8 cellular contexts compared by ENCODE assay signal in the genomic region with DNA sequence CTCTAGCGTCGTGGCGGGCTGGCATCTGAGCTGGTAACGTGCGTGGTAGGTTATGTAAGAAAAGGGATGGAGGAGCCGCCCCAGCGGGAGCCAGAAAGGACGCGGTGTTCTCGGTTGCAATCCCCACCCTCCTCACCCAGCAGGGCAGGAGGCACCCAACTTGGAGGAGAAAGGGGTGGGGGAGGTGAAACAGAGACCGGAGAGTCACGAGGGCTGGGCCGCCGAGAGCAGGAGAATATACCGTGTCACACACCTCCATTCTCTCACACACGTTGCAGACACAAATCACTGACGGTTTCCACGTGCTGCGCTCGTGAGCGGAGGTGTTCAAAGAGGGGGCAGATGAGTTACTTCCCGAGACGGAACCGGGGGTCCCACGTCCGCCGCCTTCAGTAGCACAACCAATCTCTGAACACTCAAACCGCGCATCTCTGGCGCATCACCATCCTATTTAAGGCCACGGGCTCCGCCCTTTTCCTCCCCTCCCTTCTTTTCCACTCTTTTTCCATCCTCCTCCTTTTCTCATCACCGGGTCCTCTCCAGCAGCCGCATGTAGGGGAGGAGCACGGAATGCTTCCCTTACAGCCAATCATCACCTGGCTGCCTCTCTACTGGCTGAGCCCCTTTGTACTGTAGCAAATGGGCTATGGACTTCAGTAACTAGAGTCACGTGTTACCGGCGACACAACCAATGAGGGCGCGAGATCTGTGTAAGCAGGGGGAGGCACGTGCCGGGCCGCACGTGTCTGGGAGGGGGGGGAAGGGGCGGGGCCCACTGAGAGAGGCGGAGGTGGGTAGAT. TPM values are rescaled to one million over a fixed set of nuclear protein-coding genes. Genes with fewer than 3 reads are reported as not detected.
DNase-seq lines count a peak whose midpoint lies in the region; ATAC-seq lines count a peak whose summit lies in the region.

A gene with protein sequence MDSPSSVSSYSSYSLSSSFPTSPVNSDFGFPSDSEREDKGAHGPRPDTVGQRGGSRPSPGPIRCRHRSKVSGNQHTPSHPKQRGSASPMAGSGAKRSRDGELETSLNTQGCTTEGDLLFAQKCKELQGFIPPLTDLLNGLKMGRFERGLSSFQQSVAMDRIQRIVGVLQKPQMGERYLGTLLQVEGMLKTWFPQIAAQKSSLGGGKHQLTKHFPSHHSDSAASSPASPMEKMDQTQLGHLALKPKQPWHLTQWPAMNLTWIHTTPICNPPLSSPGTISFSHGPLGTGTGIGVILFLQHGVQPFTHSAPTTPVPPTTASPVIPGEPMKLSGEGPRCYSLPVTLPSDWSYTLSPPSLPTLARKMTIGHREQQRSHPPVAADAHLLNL (plus strand): TSS at position 797 of the 800 bp plus-strand sequence. CDS start 714 bp downstream, outside the sequence.

- H3K27me3 Mint-ChIP-seq in activated CD4-positive, alpha-beta memory T cell treated with anti-CD3 and anti-CD28 coated beads for 36 hours = no peaks in the 10 kb centered on the region

- H3K36me3 Mint-ChIP-seq in activated CD4-positive, alpha-beta memory T cell treated with anti-CD3 and anti-CD28 coated beads for 36 hours = no peaks in the 10 kb centered on the region

- H3K27ac Mint-ChIP-seq in activated CD4-positive, alpha-beta memory T cell treated with anti-CD3 and anti-CD28 coated beads for 36 hours = peak within 1 kb of the TSS; percentile 40

- CTCF ChIA-PET in activated CD4-positive, alpha-beta memory T cell treated with anti-CD3 and anti-CD28 coated beads for 36 hours (lab: Charles Lee) = interaction anchor here (1.0 to 6.5 kb wide), 7 partner anchors 9 to 116 kb away, joined by 3 to 66 read pairs (median 4); partner anchors contain the start of genes APH1A, C1orf54 and CA14

- H3K4me1 Mint-ChIP-seq in activated CD4-positive, alpha-beta memory T cell treated with anti-CD3 and anti-CD28 coated beads for 36 hours (ENCODE audit: low read depth) = peaks cover 27% of the 10 kb centered on the region

- peak within 1 kb of the TSS; percentile 76 for H3K4me3 Mint-ChIP-seq in activated CD4-positive, alpha-beta memory T cell treated with anti-CD3 and anti-CD28 coated beads for 36 hours

- POLR2A ChIA-PET in activated CD4-positive, alpha-beta memory T cell treated with anti-CD3 and anti-CD28 coated beads for 36 hours (lab: Charles Lee) = interaction anchor here (1.0 kb wide), 1 partner anchor 13 kb away, joined by 3 read pairs; the partner anchor contains the start of gene APH1A

- H3K9me3 Mint-ChIP-seq in activated CD4-positive, alpha-beta memory T cell treated with anti-CD3 and anti-CD28 coated beads for 36 hours = no peaks in the 10 kb centered on the region

- DNase-seq in ELR (ENCODE audit: low read depth) (peak; percentile 98), NCI-H460 (ENCODE audit: extremely low read depth, low read depth) (peak; percentile 82), dermis microvascular lymphatic vessel endothelial cell (ENCODE audit: low read depth in 2 of 2) (peak; percentile 96 to 97), left kidney (ENCODE audit: low read depth, low spot score) (peak; percentile 99)
- peak; percentile 86 for DNase-seq in activated CD4-positive, alpha-beta memory T cell treated with anti-CD3 and anti-CD28 coated beads for 36 hours
- peak; percentile 50 to 62 for DNase-seq in stimulated activated CD4-positive, alpha-beta T cell treated with anti-CD3 and anti-CD28 coated beads, Interleukin-1b, Interleukin-23, amount 100 ng/mL, for 1 hour (ENCODE audit: low read depth in 2 of 2)

- ATAC-seq in HG03064 (IDR thresholded peaks at IDR 0.05; ENCODE audit: low read depth, unreplicated experiment) (peak; percentile 60), GM19395 (IDR thresholded peaks at IDR 0.05; ENCODE audit: unreplicated experiment) (no peak)

- intact Hi-C loops in activated CD4-positive, alpha-beta memory T cell treated with anti-CD3 and anti-CD28 coated beads for 36 hours (cut with micrococcal nuclease) = loop anchor here (1.0 to 5.0 kb wide), 2 partner anchors 27 to 45 kb away; partner anchors contain the start of gene ANP32E

RNA-seq across cellular contexts. Expression of the gene that starts here (rescaled TPM):
- 1.1 and 1.4 TPM in 2 replicates for total RNA-seq in NCI-H460 (2014; rRNA removed; shearing (Covaris generic))
- 1.3 and 1.8 TPM in 2 replicates for polyA plus RNA-seq in NCI-H460 (2014; cell fraction: nucleus; rRNA removed)
- total RNA-seq in activated CD4-positive, alpha-beta memory T cell treated with anti-CD3 and anti-CD28 coated beads for 36 hours = 1 to 10 TPM; 1.3 to 1.5 TPM
- total RNA-seq in dermis microvascular lymphatic vessel endothelial cell = 0.77 and 2.0 TPM in 2 replicates
